Comparison of ENCODE assay signal across 13 cellular contexts in the genomic region with DNA sequence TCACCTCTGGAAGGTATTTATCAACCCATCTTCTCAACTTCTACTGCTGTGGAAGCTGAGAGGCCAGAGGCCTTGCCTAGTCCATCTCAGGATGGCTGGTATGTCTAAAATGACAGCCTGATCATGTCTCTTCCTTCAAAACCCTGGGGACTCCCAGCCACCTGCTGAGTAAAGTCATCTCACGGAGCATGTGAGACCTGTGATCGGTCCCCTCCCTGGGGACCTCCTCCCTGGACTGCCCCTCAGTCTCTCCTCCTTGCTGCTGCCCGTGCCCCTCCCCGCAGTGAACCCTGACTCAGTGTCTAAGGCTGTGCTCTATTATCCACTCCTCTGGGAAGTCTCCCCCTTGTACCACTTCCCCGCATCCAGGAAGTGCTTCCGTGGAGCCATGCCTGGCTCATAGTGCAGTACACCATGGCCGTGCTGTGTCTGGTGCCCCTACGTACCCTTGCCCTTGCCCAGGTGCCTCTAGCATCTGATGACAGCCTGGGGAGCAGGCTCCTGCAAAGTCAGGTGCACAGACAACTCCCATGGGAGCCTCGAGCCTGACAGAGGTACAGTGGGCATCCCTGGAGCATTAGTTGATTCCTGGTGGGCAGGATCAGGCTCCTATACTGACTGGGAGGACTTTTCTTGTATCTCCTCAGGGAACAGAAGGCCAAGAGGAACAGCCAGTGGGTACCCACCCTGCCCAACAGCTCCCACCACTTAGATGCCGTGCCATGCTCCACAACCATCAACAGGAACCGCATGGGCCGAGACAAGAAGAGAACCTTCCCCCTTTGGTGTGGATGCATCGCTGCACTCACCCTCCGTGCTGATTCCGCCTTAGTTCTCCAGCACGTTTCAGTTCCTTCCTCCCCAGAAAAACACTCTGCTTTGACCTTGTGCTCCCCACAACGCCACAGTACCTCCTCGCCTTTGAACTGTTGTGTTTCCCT. TPM values are rescaled to one million over a fixed set of nuclear protein-coding genes. Genes with fewer than 3 reads are reported as not detected.
DNase-seq lines count a peak whose midpoint lies in the region; ATAC-seq and TF ChIP-seq lines count a peak whose summit lies in the region.
"Had no signal": no experiment of that assay in that cellular context is flagged by ENCODE, and none has a peak within 500 bp of the region (broad histone marks: within the 10 kb centered on the region; RNA-seq: fewer than 3 reads in every experiment).

No MANE protein-coding gene starts in this region.

- H3K27me3 ChIP-seq in Karpas-422 (ENCODE audit: low read length) (no peaks in the 10 kb centered on the region), prostate gland (replicated peaks; ENCODE audit: insufficient read depth) (no peaks in the 10 kb centered on the region)

- H3K4me1 ChIP-seq in Karpas-422 (ENCODE audit: low read length) (peaks cover 73% of the 10 kb centered on the region), prostate gland (replicated peaks) (no peaks in the 10 kb centered on the region)

- intact Hi-C loops in prostate gland (cut with DNase I) = no loop called here

- peak overlapping the region; percentile 82 for H3K9ac ChIP-seq in Karpas-422 (ENCODE audit: low read length)

- WGBS in prostate gland = 94% methylated on average over 18 of the region's 18 CpGs

- H3K4me1 Mint-ChIP-seq in activated naive CD8-positive, alpha-beta T cell (ENCODE audit: low read depth) = no peaks in the 10 kb centered on the region
- no peaks in the 10 kb centered on the region for H3K4me1 Mint-ChIP-seq in activated naive CD8-positive, alpha-beta T cell treated with anti-CD3 and anti-CD28 coated beads for 36 hours
- no peaks in the 10 kb centered on the region for H3K4me1 Mint-ChIP-seq in HFFc6 (ENCODE audit: low read depth)
- H3K4me1 Mint-ChIP-seq in stimulated activated naive B cell treated with anti-CD40 and anti-IgM and Interleukin-4, amounts not matched to agents 10 μg/mL and 1 μg/mL and 100 μg/mL, for 72 hours = peaks cover 52 to 67% of the 10 kb centered on the region in 2 donors

- no peaks in the 10 kb centered on the region for H3K9me3 Mint-ChIP-seq in activated naive CD8-positive, alpha-beta T cell (ENCODE audit: low read depth)
- no peaks in the 10 kb centered on the region for H3K9me3 Mint-ChIP-seq in activated naive CD8-positive, alpha-beta T cell treated with anti-CD3 and anti-CD28 coated beads for 36 hours
- no peaks in the 10 kb centered on the region for H3K9me3 Mint-ChIP-seq in HFFc6
- H3K9me3 Mint-ChIP-seq in stimulated activated naive B cell treated with anti-CD40 and anti-IgM and Interleukin-4, amounts not matched to agents 10 μg/mL and 1 μg/mL and 100 μg/mL, for 72 hours = no peaks in the 10 kb centered on the region

- peak overlapping the region; percentile 97 for H3K27ac ChIP-seq in Karpas-422 (ENCODE audit: low read length)
- H3K27ac ChIP-seq in prostate gland = no peak overlapping the region
- H3K27ac ChIP-seq: left ventricle myocardium inferior had no signal

- H3K36me3 ChIP-seq in Karpas-422 (ENCODE audit: insufficient read depth, low read length) (peaks cover 43% of the 10 kb centered on the region), prostate gland (peaks cover 17 to 27% of the 10 kb centered on the region in 2 donors)

- H3K27me3 Mint-ChIP-seq in activated naive CD8-positive, alpha-beta T cell = no peaks in the 10 kb centered on the region
- H3K27me3 Mint-ChIP-seq in activated naive CD8-positive, alpha-beta T cell treated with anti-CD3 and anti-CD28 coated beads for 36 hours = no peaks in the 10 kb centered on the region
- H3K27me3 Mint-ChIP-seq in HFFc6 (ENCODE audit: insufficient read depth) = peaks cover 1% of the 10 kb centered on the region
- H3K27me3 Mint-ChIP-seq in stimulated activated naive B cell treated with anti-CD40 and anti-IgM and Interleukin-4, amounts not matched to agents 10 μg/mL and 1 μg/mL and 100 μg/mL, for 72 hours = no peaks in the 10 kb centered on the region

- no peak overlapping the region for H2AFZ ChIP-seq in Karpas-422 (ENCODE audit: low read length)

- H3K79me2 ChIP-seq in Karpas-422 (ENCODE audit: low read length) = peaks cover 26% of the 10 kb centered on the region

- no peaks in the 10 kb centered on the region for H3K36me3 Mint-ChIP-seq in activated naive CD8-positive, alpha-beta T cell
- peaks cover 18% of the 10 kb centered on the region for H3K36me3 Mint-ChIP-seq in activated naive CD8-positive, alpha-beta T cell treated with anti-CD3 and anti-CD28 coated beads for 36 hours
- peaks cover 40% of the 10 kb centered on the region for H3K36me3 Mint-ChIP-seq in HFFc6 (ENCODE audit: low read depth)
- H3K36me3 Mint-ChIP-seq in stimulated activated naive B cell treated with anti-CD40 and anti-IgM and Interleukin-4, amounts not matched to agents 10 μg/mL and 1 μg/mL and 100 μg/mL, for 72 hours = peaks cover 68 to 80% of the 10 kb centered on the region in 2 donors

- no peak for TF ChIP-seq POLR2A in prostate gland (IDR thresholded peaks at IDR 0.05)

- no peak for DNase-seq in activated naive CD8-positive, alpha-beta T cell treated with anti-CD3 and anti-CD28 coated beads for 36 hours
- no peak for DNase-seq in HFFc6
- DNase-seq in Karpas-422 = peak; percentile 94
- peak; percentile 86 for DNase-seq in stimulated activated naive B cell treated with anti-CD40 and anti-IgM and Interleukin-4, amounts not matched to agents 10 μg/mL and 1 μg/mL and 100 μg/mL, for 72 hours
- DNase-seq in prostate gland (ENCODE audit: low spot score) = no peak
- no peak for DNase-seq in NCI-H774 (lab: John Stamatoyannopoulos, UW)
- DNase-seq in RKO (ENCODE audit: low spot score) = no peak
- DNase-seq: ACHN, caudate nucleus, left ventricle myocardium inferior, T-helper 1 cell had no signal

- peak overlapping the region; percentile 95 for H3K4me2 ChIP-seq in Karpas-422 (ENCODE audit: low read depth, low read length, poor library complexity, severe bottlenecking)

- H3K9me2 ChIP-seq in Karpas-422 (replicated peaks; ENCODE audit: insufficient read depth, low read length) = no peaks in the 10 kb centered on the region

- no peaks in the 10 kb centered on the region for H4K20me1 ChIP-seq in Karpas-422 (ENCODE audit: insufficient read depth, low read depth, low read length)

- ATAC-seq in stimulated activated naive B cell treated with anti-CD40 and anti-IgM and Interleukin-4, amounts not matched to agents 10 μg/mL and 1 μg/mL and 100 μg/mL, for 72 hours (replicated peaks) = peak; percentile 83 to 85

- H3K4me3 ChIP-seq in Karpas-422 (ENCODE audit: low read length) (peak overlapping the region; percentile 65; the same call in 1 of the 2 replicates), prostate gland (no peak overlapping the region)
- H3K4me3 ChIP-seq: left ventricle myocardium inferior had no signal

- H3K4me3 Mint-ChIP-seq in activated naive CD8-positive, alpha-beta T cell = no peak overlapping the region
- H3K4me3 Mint-ChIP-seq in activated naive CD8-positive, alpha-beta T cell treated with anti-CD3 and anti-CD28 coated beads for 36 hours = no peak overlapping the region
- no peak overlapping the region for H3K4me3 Mint-ChIP-seq in HFFc6
- H3K4me3 Mint-ChIP-seq in stimulated activated naive B cell treated with anti-CD40 and anti-IgM and Interleukin-4, amounts not matched to agents 10 μg/mL and 1 μg/mL and 100 μg/mL, for 72 hours = peak overlapping the region; percentile 37 to 65

- TF ChIP-seq CTCF in HFFc6 (IDR thresholded peaks at IDR 0.05) = no peak
- no peak for TF ChIP-seq CTCF in prostate gland (IDR thresholded peaks at IDR 0.05)

- H3K9me3 ChIP-seq in Karpas-422 (ENCODE audit: low read length) (no peaks in the 10 kb centered on the region), prostate gland (no peaks in the 10 kb centered on the region)
- H3K9me3 ChIP-seq: left ventricle myocardium inferior had no signal

- peak overlapping the region; percentile 72 for H3K27ac Mint-ChIP-seq in activated naive CD8-positive, alpha-beta T cell
- H3K27ac Mint-ChIP-seq in activated naive CD8-positive, alpha-beta T cell treated with anti-CD3 and anti-CD28 coated beads for 36 hours = no peak overlapping the region
- 0 out of 2 replicates have a peak overlapping the region, but pooled peaks have one; percentile 14 for H3K27ac Mint-ChIP-seq in HFFc6
- H3K27ac Mint-ChIP-seq in stimulated activated naive B cell treated with anti-CD40 and anti-IgM and Interleukin-4, amounts not matched to agents 10 μg/mL and 1 μg/mL and 100 μg/mL, for 72 hours = peak overlapping the region; percentile 96

RNA-seq across cellular contexts. Expression of gene SMARCB1, which starts 13.8 kb away (rescaled TPM):
- 10 to 100 TPM; 94.3 to 94.5 TPM for total RNA-seq in activated naive CD8-positive, alpha-beta T cell treated with anti-CD3 and anti-CD28 coated beads for 36 hours
- total RNA-seq in HFFc6 (2021; fragmentation: NEBNext Ultra II Directional; extraction: Animal tissue kit (Norgen Biotek cat#: 25700)) = 100 to 1,000 TPM in 1 of 6 experiments, 10 to 100 TPM in 5; 91.5 to 101 (median 97.3) TPM
- total RNA-seq in Karpas-422 (2014; rRNA removed; shearing (Covaris generic); ENCODE audit: low replicate concordance) = 400 and 531 TPM in 2 replicates
- total RNA-seq in prostate gland = 100 to 1,000 TPM in 1 of 2 donors, 10 to 100 TPM in 1; 77.2 to 136 TPM

RNA-seq across cellular contexts. Expression of gene MMP11, which starts 27.9 kb away (rescaled TPM):
- under 1 TPM; 0.44 to 0.64 TPM for total RNA-seq in activated naive CD8-positive, alpha-beta T cell treated with anti-CD3 and anti-CD28 coated beads for 36 hours
- total RNA-seq in HFFc6 (2021; fragmentation: NEBNext Ultra II Directional; extraction: Animal tissue kit (Norgen Biotek cat#: 25700)) = 1 to 10 TPM; 1.7 to 3.6 (median 2.7) TPM
- 48.2 and 84.2 TPM in 2 replicates for total RNA-seq in Karpas-422 (2014; rRNA removed; shearing (Covaris generic); ENCODE audit: low replicate concordance)
- total RNA-seq in prostate gland = 10 to 100 TPM in 1 of 2 donors, 1 to 10 TPM in 1; 6.3 to 26.6 TPM

RNA-seq across cellular contexts. Expression of gene CHCHD10, which starts 32.8 kb away (rescaled TPM):
- 100 to 1,000 TPM; 224 to 241 TPM for total RNA-seq in activated naive CD8-positive, alpha-beta T cell treated with anti-CD3 and anti-CD28 coated beads for 36 hours
- total RNA-seq in HFFc6 (2021; fragmentation: NEBNext Ultra II Directional; extraction: Animal tissue kit (Norgen Biotek cat#: 25700)) = 100 to 1,000 TPM in 4 of 6 experiments, 10 to 100 TPM in 2; 89.3 to 117 (median 106) TPM
- 115 and 220 TPM in 2 replicates for total RNA-seq in Karpas-422 (2014; rRNA removed; shearing (Covaris generic); ENCODE audit: low replicate concordance)
- 10 to 100 TPM; 17.3 to 59.3 TPM for total RNA-seq in prostate gland

RNA-seq across cellular contexts. Expression of gene C22orf15, which starts 37.8 kb away (rescaled TPM):
- total RNA-seq in activated naive CD8-positive, alpha-beta T cell treated with anti-CD3 and anti-CD28 coated beads for 36 hours = under 1 TPM; 0.33 to 0.74 TPM
- 1 to 10 TPM in 3 of 6 experiments, under 1 TPM in 3; 0.48 to 4.0 (median 1.1) TPM for total RNA-seq in HFFc6 (2021; fragmentation: NEBNext Ultra II Directional; extraction: Animal tissue kit (Norgen Biotek cat#: 25700))
- not detected in 2 replicates for total RNA-seq in Karpas-422 (2014; rRNA removed; shearing (Covaris generic); ENCODE audit: low replicate concordance)
- total RNA-seq in prostate gland = not detected
- total RNA-seq: left ventricle myocardium inferior, LHCN-M2 had no signal

RNA-seq across cellular contexts. Expression of gene DERL3, which starts 38.2 kb away (rescaled TPM):
- total RNA-seq in activated naive CD8-positive, alpha-beta T cell treated with anti-CD3 and anti-CD28 coated beads for 36 hours = 1 to 10 TPM; 4.0 to 5.9 TPM
- total RNA-seq in HFFc6 (2021; fragmentation: NEBNext Ultra II Directional; extraction: Animal tissue kit (Norgen Biotek cat#: 25700)) = under 1 TPM; 0.21 to 0.88 (median 0.40) TPM
- total RNA-seq in Karpas-422 (2014; rRNA removed; shearing (Covaris generic); ENCODE audit: low replicate concordance) = 16.3 and 21.7 TPM in 2 replicates
- total RNA-seq in prostate gland = 1 to 10 TPM in 1 of 2 donors, not detected in 1; 6.9 TPM

Comparison
In these comparisons a context has a peak if more than half of its experiments do, and no peak if none do; other contexts are left out.
1. H3K4me3 Mint-ChIP-seq: peak in stimulated activated naive B cell treated with anti-CD40 and anti-IgM and Interleukin-4, amounts not matched to agents 10 μg/mL and 1 μg/mL and 100 μg/mL, for 72 hours (2 of 2); none in activated naive CD8-positive, alpha-beta T cell (single experiment), activated naive CD8-positive, alpha-beta T cell treated with anti-CD3 and anti-CD28 coated beads for 36 hours (single experiment) and HFFc6 (single experiment).
2. DNase-seq: peak in Karpas-422 (single experiment) and stimulated activated naive B cell treated with anti-CD40 and anti-IgM and Interleukin-4, amounts not matched to agents 10 μg/mL and 1 μg/mL and 100 μg/mL, for 72 hours (single experiment); none in activated naive CD8-positive, alpha-beta T cell treated with anti-CD3 and anti-CD28 coated beads for 36 hours (single experiment), HFFc6 (single experiment), prostate gland (single experiment), NCI-H774 (single experiment) and RKO (single experiment).